ENCODE assay signal across 1 cellular context in the genomic region with DNA sequence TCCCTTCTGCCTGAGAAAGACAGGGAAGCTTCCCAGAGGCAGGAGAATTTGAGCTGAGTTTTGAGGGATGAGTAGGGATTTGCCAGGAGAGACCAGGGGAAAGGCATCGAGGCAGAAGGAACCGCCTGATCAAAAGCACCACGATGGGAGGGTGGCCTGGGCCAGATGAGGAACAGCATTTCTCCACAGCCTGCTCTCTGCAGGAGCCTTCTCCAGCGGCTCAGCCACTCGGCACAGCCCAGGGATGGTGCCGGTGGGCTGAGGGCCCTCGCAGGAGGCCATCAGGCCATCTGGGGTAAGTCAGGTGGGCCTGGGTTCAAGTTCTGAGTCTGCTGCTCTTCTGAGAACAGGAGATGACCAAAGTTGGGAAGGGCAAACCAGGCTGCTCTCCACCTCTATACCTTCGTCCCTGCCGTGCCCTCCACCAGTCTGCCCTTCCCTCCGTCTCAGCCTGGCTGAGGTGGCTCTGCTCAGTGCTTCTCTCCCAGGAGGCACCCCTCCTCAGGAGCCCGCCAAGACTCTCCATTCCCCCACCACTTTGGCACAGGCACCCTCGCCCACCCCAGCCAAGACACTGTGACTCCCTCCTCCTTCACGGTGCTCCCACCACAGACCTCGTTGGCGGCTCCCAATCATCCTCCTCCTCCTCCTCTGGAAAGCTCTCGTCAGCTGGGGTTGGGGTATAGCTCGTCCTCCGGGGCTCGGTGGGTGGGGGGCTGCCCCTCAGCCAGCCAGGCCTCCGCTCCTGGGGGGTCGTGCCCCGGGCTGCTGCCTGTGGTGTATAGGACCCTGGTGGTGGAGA.
TF ChIP-seq lines count a peak whose summit lies in the region.

No MANE protein-coding gene starts in this region.

TF ChIP-seq in H1, 55 proteins besides CTCF, POLR2A, EP300 and RAD21:
- no peak for TF ChIP-seq PHF8 (conservative IDR thresholded peaks at IDR 0.05; ENCODE audit: low read depth, low read length)
- no peak for TF ChIP-seq CBX8 (IDR thresholded peaks at IDR 0.05; ENCODE audit: borderline replicate concordance, low read depth, low read length)
- TF ChIP-seq MAFK (IDR thresholded peaks at IDR 0.05; ENCODE audit: low read depth, low read length): no peak
- no peak for TF ChIP-seq BACH1 (IDR thresholded peaks at IDR 0.05; ENCODE audit: low read length)
- TF ChIP-seq SAP30 (IDR thresholded peaks at IDR 0.05; ENCODE audit: insufficient read depth, insufficient replicate concordance, low read length): no peak
- TF ChIP-seq SIN3A (conservative IDR thresholded peaks at IDR 0.05 in 1 of 2, IDR thresholded peaks at IDR 0.05 in 1 of 2; ENCODE audit: low read depth in 1 of 2, low read length in 2 of 2): no peak
- no peak for TF ChIP-seq TAF7 (optimal IDR thresholded peaks at IDR 0.05; ENCODE audit: borderline replicate concordance, low read depth, low read length)
- no peak for TF ChIP-seq SIRT6 (IDR thresholded peaks at IDR 0.05; ENCODE audit: low read length)
- TF ChIP-seq SUZ12 (IDR thresholded peaks at IDR 0.05; ENCODE audit: low read length): no peak
- TF ChIP-seq, protein P1, sequence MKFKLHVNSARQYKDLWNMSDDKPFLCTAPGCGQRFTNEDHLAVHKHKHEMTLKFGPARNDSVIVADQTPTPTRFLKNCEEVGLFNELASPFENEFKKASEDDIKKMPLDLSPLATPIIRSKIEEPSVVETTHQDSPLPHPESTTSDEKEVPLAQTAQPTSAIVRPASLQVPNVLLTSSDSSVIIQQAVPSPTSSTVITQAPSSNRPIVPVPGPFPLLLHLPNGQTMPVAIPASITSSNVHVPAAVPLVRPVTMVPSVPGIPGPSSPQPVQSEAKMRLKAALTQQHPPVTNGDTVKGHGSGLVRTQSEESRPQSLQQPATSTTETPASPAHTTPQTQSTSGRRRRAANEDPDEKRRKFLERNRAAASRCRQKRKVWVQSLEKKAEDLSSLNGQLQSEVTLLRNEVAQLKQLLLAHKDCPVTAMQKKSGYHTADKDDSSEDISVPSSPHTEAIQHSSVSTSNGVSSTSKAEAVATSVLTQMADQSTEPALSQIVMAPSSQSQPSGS (IDR thresholded peaks at IDR 0.05; ENCODE audit: low read length): no peak
- TF ChIP-seq JUND (IDR thresholded peaks at IDR 0.05; ENCODE audit: low read length): no peak
- TF ChIP-seq, protein P2, sequence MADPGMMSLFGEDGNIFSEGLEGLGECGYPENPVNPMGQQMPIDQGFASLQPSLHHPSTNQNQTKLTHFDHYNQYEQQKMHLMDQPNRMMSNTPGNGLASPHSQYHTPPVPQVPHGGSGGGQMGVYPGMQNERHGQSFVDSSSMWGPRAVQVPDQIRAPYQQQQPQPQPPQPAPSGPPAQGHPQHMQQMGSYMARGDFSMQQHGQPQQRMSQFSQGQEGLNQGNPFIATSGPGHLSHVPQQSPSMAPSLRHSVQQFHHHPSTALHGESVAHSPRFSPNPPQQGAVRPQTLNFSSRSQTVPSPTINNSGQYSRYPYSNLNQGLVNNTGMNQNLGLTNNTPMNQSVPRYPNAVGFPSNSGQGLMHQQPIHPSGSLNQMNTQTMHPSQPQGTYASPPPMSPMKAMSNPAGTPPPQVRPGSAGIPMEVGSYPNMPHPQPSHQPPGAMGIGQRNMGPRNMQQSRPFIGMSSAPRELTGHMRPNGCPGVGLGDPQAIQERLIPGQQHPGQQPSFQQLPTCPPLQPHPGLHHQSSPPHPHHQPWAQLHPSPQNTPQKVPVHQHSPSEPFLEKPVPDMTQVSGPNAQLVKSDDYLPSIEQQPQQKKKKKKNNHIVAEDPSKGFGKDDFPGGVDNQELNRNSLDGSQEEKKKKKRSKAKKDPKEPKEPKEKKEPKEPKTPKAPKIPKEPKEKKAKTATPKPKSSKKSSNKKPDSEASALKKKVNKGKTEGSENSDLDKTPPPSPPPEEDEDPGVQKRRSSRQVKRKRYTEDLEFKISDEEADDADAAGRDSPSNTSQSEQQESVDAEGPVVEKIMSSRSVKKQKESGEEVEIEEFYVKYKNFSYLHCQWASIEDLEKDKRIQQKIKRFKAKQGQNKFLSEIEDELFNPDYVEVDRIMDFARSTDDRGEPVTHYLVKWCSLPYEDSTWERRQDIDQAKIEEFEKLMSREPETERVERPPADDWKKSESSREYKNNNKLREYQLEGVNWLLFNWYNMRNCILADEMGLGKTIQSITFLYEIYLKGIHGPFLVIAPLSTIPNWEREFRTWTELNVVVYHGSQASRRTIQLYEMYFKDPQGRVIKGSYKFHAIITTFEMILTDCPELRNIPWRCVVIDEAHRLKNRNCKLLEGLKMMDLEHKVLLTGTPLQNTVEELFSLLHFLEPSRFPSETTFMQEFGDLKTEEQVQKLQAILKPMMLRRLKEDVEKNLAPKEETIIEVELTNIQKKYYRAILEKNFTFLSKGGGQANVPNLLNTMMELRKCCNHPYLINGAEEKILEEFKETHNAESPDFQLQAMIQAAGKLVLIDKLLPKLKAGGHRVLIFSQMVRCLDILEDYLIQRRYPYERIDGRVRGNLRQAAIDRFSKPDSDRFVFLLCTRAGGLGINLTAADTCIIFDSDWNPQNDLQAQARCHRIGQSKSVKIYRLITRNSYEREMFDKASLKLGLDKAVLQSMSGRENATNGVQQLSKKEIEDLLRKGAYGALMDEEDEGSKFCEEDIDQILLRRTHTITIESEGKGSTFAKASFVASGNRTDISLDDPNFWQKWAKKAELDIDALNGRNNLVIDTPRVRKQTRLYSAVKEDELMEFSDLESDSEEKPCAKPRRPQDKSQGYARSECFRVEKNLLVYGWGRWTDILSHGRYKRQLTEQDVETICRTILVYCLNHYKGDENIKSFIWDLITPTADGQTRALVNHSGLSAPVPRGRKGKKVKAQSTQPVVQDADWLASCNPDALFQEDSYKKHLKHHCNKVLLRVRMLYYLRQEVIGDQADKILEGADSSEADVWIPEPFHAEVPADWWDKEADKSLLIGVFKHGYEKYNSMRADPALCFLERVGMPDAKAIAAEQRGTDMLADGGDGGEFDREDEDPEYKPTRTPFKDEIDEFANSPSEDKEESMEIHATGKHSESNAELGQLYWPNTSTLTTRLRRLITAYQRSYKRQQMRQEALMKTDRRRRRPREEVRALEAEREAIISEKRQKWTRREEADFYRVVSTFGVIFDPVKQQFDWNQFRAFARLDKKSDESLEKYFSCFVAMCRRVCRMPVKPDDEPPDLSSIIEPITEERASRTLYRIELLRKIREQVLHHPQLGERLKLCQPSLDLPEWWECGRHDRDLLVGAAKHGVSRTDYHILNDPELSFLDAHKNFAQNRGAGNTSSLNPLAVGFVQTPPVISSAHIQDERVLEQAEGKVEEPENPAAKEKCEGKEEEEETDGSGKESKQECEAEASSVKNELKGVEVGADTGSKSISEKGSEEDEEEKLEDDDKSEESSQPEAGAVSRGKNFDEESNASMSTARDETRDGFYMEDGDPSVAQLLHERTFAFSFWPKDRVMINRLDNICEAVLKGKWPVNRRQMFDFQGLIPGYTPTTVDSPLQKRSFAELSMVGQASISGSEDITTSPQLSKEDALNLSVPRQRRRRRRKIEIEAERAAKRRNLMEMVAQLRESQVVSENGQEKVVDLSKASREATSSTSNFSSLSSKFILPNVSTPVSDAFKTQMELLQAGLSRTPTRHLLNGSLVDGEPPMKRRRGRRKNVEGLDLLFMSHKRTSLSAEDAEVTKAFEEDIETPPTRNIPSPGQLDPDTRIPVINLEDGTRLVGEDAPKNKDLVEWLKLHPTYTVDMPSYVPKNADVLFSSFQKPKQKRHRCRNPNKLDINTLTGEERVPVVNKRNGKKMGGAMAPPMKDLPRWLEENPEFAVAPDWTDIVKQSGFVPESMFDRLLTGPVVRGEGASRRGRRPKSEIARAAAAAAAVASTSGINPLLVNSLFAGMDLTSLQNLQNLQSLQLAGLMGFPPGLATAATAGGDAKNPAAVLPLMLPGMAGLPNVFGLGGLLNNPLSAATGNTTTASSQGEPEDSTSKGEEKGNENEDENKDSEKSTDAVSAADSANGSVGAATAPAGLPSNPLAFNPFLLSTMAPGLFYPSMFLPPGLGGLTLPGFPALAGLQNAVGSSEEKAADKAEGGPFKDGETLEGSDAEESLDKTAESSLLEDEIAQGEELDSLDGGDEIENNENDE (IDR thresholded peaks at IDR 0.05; ENCODE audit: insufficient replicate concordance, low read length): no peak
